24 cellular contexts compared by ENCODE assay signal in the genomic region with DNA sequence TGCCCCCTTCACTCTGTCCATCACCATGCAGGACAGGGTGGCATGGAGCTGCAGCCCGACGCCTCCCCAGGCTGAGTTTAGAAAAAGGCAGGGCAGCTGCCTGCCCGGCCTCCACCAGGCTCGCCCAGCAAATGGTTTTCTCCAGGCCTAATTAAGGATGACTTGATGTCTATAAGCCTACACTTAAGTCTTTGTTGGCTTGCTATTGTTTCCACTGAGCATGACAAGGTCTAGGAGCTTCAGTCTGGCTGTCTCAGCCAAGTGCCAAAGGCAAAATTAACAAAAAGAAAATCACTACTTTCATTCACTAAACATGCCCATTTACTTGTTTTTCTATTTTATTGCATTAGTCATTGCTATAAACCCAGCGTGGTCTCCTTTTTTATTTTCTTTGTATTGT.
"Had no signal": no experiment of that assay in that cellular context is flagged by ENCODE, and none has a peak within 500 bp of the region (broad histone marks: within the 10 kb centered on the region; RNA-seq: fewer than 3 reads in every experiment).

No MANE protein-coding gene starts in this region.

- H3K4me3 Mint-ChIP-seq: dendritic cell treated with granulocyte-macrophage colony-stimulating factor and Interleukin-4, amounts not matched to agents 40 ng/mL and 50 ng/mL, for 4 days; effector memory CD8-positive, alpha-beta T cell; endodermal cell had no signal

- H3K36me3 ChIP-seq: colonic mucosa, esophagus muscularis mucosa, esophagus squamous epithelium, gastrocnemius medialis, gastroesophageal sphincter, heart left ventricle, heart right ventricle had no signal

- H3K27ac ChIP-seq: colonic mucosa, coronary artery, dorsolateral prefrontal cortex, epithelial cell of prostate, esophagus muscularis mucosa, esophagus squamous epithelium, gastrocnemius medialis, gastroesophageal sphincter, heart left ventricle, heart right ventricle had no signal

- H3K4me3 ChIP-seq: colonic mucosa, coronary artery, dorsolateral prefrontal cortex, esophagus muscularis mucosa, esophagus squamous epithelium, gastrocnemius medialis, gastroesophageal sphincter, heart left ventricle, heart right ventricle had no signal

- ATAC-seq: effector memory CD8-positive, alpha-beta T cell; esophagus mucosa; gastrocnemius medialis; gastroesophageal sphincter; heart left ventricle; heart right ventricle had no signal

- H3K27me3 Mint-ChIP-seq: dendritic cell treated with granulocyte-macrophage colony-stimulating factor and Interleukin-4, amounts not matched to agents 40 ng/mL and 50 ng/mL, for 4 days had no signal

- H3K4me1 Mint-ChIP-seq: endodermal cell had no signal

- DNase-seq: colonic mucosa; cortex of kidney; dermis blood vessel endothelial cell; dorsolateral prefrontal cortex; effector CD4-positive, alpha-beta T cell; effector CD8-positive, alpha-beta T cell; effector memory CD4-positive, alpha-beta T cell; effector memory CD8-positive, alpha-beta T cell; endodermal cell; erythroblast; esophagus squamous epithelium; foreskin fibroblast; foreskin melanocyte; gastrocnemius medialis; glutamatergic neuron; head of caudate nucleus; heart left ventricle; heart right ventricle had no signal

- H3K9me3 ChIP-seq: colonic mucosa, esophagus muscularis mucosa, esophagus squamous epithelium, gastrocnemius medialis, gastroesophageal sphincter, heart left ventricle, heart right ventricle had no signal

- H3K27ac Mint-ChIP-seq: dendritic cell treated with granulocyte-macrophage colony-stimulating factor and Interleukin-4, amounts not matched to agents 40 ng/mL and 50 ng/mL, for 4 days; effector memory CD8-positive, alpha-beta T cell; endodermal cell had no signal

- H3K9me3 Mint-ChIP-seq: dendritic cell treated with granulocyte-macrophage colony-stimulating factor and Interleukin-4, amounts not matched to agents 40 ng/mL and 50 ng/mL, for 4 days; effector memory CD8-positive, alpha-beta T cell; endodermal cell had no signal

- H3K4me1 ChIP-seq: colonic mucosa, esophagus muscularis mucosa, esophagus squamous epithelium, gastrocnemius medialis, gastroesophageal sphincter, heart left ventricle, heart right ventricle had no signal

- H3K27me3 ChIP-seq: colonic mucosa had no signal
